In genomic region chr1:55378582-55378981, GRCh38 we compare ENCODE assay signal across 8 cellular contexts.
DNase-seq lines count a peak whose midpoint lies in the region; ATAC-seq and TF ChIP-seq lines count a peak whose summit lies in the region.

No MANE protein-coding gene starts in this region.

- intact Hi-C loops in upper lobe of right lung (cut with DNase I), result loop anchor here (10.0 kb wide), 1 partner anchor 1206 kb away; no protein-coding TSS in a partner anchor

- H3K4me3 ChIP-seq in HL-60 (replicated peaks; ENCODE audit: insufficient read depth, low read length) (no peak overlapping the region), upper lobe of right lung (no peak overlapping the region)

- CTCF ChIA-PET in T-cell (lab: Charles Lee), result interaction anchor here in 1 of 2 donors (0.6 kb wide), 1 partner anchor 763 kb away, joined by 3 read pairs; no protein-coding TSS in a partner anchor

- peaks cover 11 to 13% (median 12%) of the 10 kb centered on the region in 3 donors for H3K4me1 Mint-ChIP-seq in T-cell

- peak; percentile 14 for DNase-seq in GM10266 (ENCODE audit: extremely low spot score)
- DNase-seq in HL-60 (ENCODE audit: low read depth in 1 of 2, low spot score in 1 of 2), result peak in 1 of 2 experiments; percentile 6
- peak; percentile 34 to 48 for DNase-seq in activated CD4-positive, alpha-beta T cell treated with anti-CD3 and anti-CD28 coated beads, Interleukin-2, amount 50 U/mL, for 48 hours
- peak; percentile 79 for DNase-seq in iPS-NIHi7 (ENCODE audit: extremely low spot score)
- peak; percentile 65 for DNase-seq in upper lobe of right lung
- DNase-seq in activated gamma-delta T cell treated with Interleukin-2 at 50 U/mL for 16 hours, result no peak
- no peak for DNase-seq in T-cell

- no peaks in the 10 kb centered on the region for H3K9me3 Mint-ChIP-seq in T-cell

- no peaks in the 10 kb centered on the region for H3K9me3 ChIP-seq in upper lobe of right lung

- no peaks in the 10 kb centered on the region for H3K27me3 ChIP-seq in HL-60 (ENCODE audit: insufficient read depth, poor library complexity, severe bottlenecking)
- H3K27me3 ChIP-seq in upper lobe of right lung, result no peaks in the 10 kb centered on the region

- H3K4me1 ChIP-seq in upper lobe of right lung, result peaks cover 3% of the 10 kb centered on the region

- POLR2A ChIA-PET in T-cell (lab: Charles Lee), result no interaction called here

- H3K4me3 Mint-ChIP-seq in T-cell, result no peak overlapping the region

- TF ChIP-seq CTCF in GM10266 (IDR thresholded peaks at IDR 0.05; ENCODE audit: control insufficient read depth, insufficient read depth, low read depth, missing control alignments), result peak; percentile 35
- peak; percentile 27 for TF ChIP-seq CTCF in HL-60 (IDR thresholded peaks at IDR 0.05; ENCODE audit: insufficient read depth, low read length)
- TF ChIP-seq CTCF in upper lobe of right lung (IDR thresholded peaks at IDR 0.05), result peak; percentile 53

- no peaks in the 10 kb centered on the region for H3K36me3 ChIP-seq in upper lobe of right lung

- no peaks in the 10 kb centered on the region for H3K36me3 Mint-ChIP-seq in T-cell

- H3K27ac ChIP-seq in HL-60 (replicated peaks), result no peak overlapping the region
- H3K27ac ChIP-seq in upper lobe of right lung, result no peak overlapping the region

- no peak for TF ChIP-seq POLR2A in GM18505 (IDR thresholded peaks at IDR 0.05; ENCODE audit: borderline replicate concordance, extremely low read depth, insufficient read depth, insufficient read length)

- H3K27ac Mint-ChIP-seq in T-cell, result no peak overlapping the region

- peak; percentile 69 for ATAC-seq in upper lobe of right lung
- no peak for ATAC-seq in T-cell (replicated peaks in 1 of 4)
- no peak for ATAC-seq in GM18505 (IDR thresholded peaks at IDR 0.05; ENCODE audit: unreplicated experiment)

- peaks cover 0 to 10% of the 10 kb centered on the region in 2 donors for H3K27me3 Mint-ChIP-seq in T-cell

Comparison
In these comparisons a context has a peak if more than half of its experiments do, and no peak if none do; other contexts are left out.
1. DNase-seq: peak in GM10266 (single experiment), activated CD4-positive, alpha-beta T cell treated with anti-CD3 and anti-CD28 coated beads, Interleukin-2, amount 50 U/mL, for 48 hours (2 of 2), iPS-NIHi7 (single experiment) and upper lobe of right lung (single experiment); none in activated gamma-delta T cell treated with Interleukin-2 at 50 U/mL for 16 hours (single experiment) and T-cell (0 of 34).
2. Peak in every context shown above with its lines, with median percentiles within 50 percentile points of each other: CTCF ChIP-seq.